Comparison of ENCODE assay signal across 25 cellular contexts in the genomic region with DNA sequence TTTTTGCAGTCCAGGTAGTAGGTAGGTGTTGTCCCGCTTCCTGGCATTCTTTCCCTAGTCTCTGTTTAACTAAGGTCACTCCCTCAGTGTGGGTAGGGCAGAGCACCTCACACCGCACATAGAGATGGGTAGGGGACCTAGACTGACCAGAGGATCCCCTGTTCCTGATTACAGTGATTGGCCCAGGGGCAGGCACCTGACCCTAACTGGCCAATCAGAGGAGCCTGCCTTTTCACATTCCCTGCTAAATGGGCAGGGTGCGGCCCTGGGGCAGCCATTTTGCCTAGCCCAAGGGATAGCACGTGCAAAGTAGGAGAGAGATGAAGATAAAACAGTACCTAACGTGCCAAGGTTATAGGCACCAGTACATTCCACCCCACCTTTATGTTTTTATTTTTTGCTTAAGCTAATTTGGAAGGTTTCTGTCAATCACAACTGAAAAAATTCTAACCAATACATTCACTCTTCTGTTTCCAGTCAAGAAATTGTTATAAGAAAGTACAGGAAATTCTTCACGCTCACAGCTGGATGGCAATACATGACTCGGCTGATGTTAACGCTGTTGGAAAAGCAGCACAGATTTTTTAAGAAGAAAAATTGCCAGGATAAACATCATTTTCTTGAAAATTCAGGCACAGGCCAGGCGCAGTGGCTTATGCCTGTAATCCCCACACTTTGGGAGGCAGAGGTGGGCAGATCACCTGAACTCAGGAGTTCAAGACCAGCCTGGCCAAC. TPM values are rescaled to one million over a fixed set of nuclear protein-coding genes. Genes with fewer than 3 reads are reported as not detected.
DNase-seq lines count a peak whose midpoint lies in the region; ATAC-seq and TF ChIP-seq lines count a peak whose summit lies in the region.
"Had no signal": no experiment of that assay in that cellular context is flagged by ENCODE, and none has a peak within 500 bp of the region (broad histone marks: within the 10 kb centered on the region; RNA-seq: fewer than 3 reads in every experiment).

No MANE protein-coding gene starts in this region.

- H3K4me3 ChIP-seq in Panc1 (ENCODE audit: low read depth in 2 of 2, low read length in 2 of 2) (no peak overlapping the region), fibroblast of the aortic adventitia (ENCODE audit: low read depth, low read length) (no peak overlapping the region), WERI-Rb-1 (ENCODE audit: low read depth, low read length) (no peak overlapping the region)
- H3K4me3 ChIP-seq: body of pancreas, lower lobe of right lung, uterus had no signal

- POLR2A ChIA-PET in Panc1 (lab: Charles Lee), result no interaction called here

- peaks cover 3% of the 10 kb centered on the region for H3K9me3 Mint-ChIP-seq in Calu3 (ENCODE audit: low read depth, unreplicated experiment)
- no peaks in the 10 kb centered on the region for H3K9me3 Mint-ChIP-seq in activated T-cell treated with anti-CD3 and anti-CD28 coated beads, Interleukin-2, amount 50 U/mL, for 24 hours
- H3K9me3 Mint-ChIP-seq: activated naive CD8-positive, alpha-beta T cell treated with anti-CD3 and anti-CD28 coated beads, Interleukin-2, amount 10 ng/mL, durations not matched to agents 7 days and 5 days; CD4-positive, CD25-positive, alpha-beta regulatory T cell; immature natural killer cell had no signal

- in situ Hi-C loops in Panc1 (cut with HindIII; ENCODE audit: low pct_unique_long_range_greater_than_20kb, low sequenced_read_pairs), result no loop called here

- no peaks in the 10 kb centered on the region for H3K36me3 ChIP-seq in Panc1 (ENCODE audit: control insufficient read depth, insufficient read depth, low read length)
- no peaks in the 10 kb centered on the region for H3K36me3 ChIP-seq in WERI-Rb-1
- H3K36me3 ChIP-seq: lower lobe of right lung, uterus had no signal

- CTCF ChIA-PET in Calu3 (lab: Charles Lee), result interaction anchor here (0.7 to 1.0 kb wide), 2 partner anchors 32 to 197 kb away, joined by 4 to 5 read pairs; no protein-coding TSS in a partner anchor
- CTCF ChIA-PET in Panc1 (lab: Charles Lee), result interaction anchor here (0.6 kb wide), 1 partner anchor 236 kb away, joined by 3 read pairs; no protein-coding TSS in a partner anchor

- peak overlapping the region; percentile 73 for H3K4me3 Mint-ChIP-seq in Calu3 (ENCODE audit: low read depth, unreplicated experiment)
- H3K4me3 Mint-ChIP-seq in activated T-cell treated with anti-CD3 and anti-CD28 coated beads, Interleukin-2, amount 50 U/mL, for 24 hours, result no peak overlapping the region
- H3K4me3 Mint-ChIP-seq: activated naive CD8-positive, alpha-beta T cell treated with anti-CD3 and anti-CD28 coated beads, Interleukin-2, amount 10 ng/mL, durations not matched to agents 7 days and 5 days; CD4-positive, CD25-positive, alpha-beta regulatory T cell; immature natural killer cell had no signal

- peaks cover 29% of the 10 kb centered on the region for H3K4me1 Mint-ChIP-seq in Calu3 (ENCODE audit: low read depth, unreplicated experiment)
- no peaks in the 10 kb centered on the region for H3K4me1 Mint-ChIP-seq in activated T-cell treated with anti-CD3 and anti-CD28 coated beads, Interleukin-2, amount 50 U/mL, for 24 hours (ENCODE audit: low read depth)
- H3K4me1 Mint-ChIP-seq: activated naive CD8-positive, alpha-beta T cell treated with anti-CD3 and anti-CD28 coated beads, Interleukin-2, amount 10 ng/mL, durations not matched to agents 7 days and 5 days; CD4-positive, CD25-positive, alpha-beta regulatory T cell; immature natural killer cell had no signal

- no TSS peak for BruUV-seq in Calu3 (replicated peaks; lab: Mats Ljungman, UMichigan)
- no TSS peak for BruUV-seq in Panc1 (replicated peaks; lab: Mats Ljungman, UMichigan)

- H3K27ac ChIP-seq in Panc1 (ENCODE audit: low read length) (no peak overlapping the region), WERI-Rb-1 (no peak overlapping the region)
- H3K27ac ChIP-seq: body of pancreas, lower lobe of right lung, RWPE1, uterus had no signal

- intact Hi-C loops in Calu3 (cut with micrococcal nuclease; ENCODE audit: unreplicated experiment), result no loop called here
- intact Hi-C loops in Panc1 (cut with micrococcal nuclease; ENCODE audit: unreplicated experiment), result no loop called here
- intact Hi-C loops in sciatic nerve (cut with DNase I), result no loop called here

- no peaks in the 10 kb centered on the region for H3K4me1 ChIP-seq in Panc1 (ENCODE audit: control insufficient read depth, insufficient read depth, low read length)
- H3K4me1 ChIP-seq: body of pancreas, lower lobe of right lung, uterus had no signal

- TF ChIP-seq CTCF in Calu3 (IDR thresholded peaks at IDR 0.05; ENCODE audit: unreplicated experiment), result no peak
- TF ChIP-seq CTCF in Panc1 (IDR thresholded peaks at IDR 0.05), result no peak
- TF ChIP-seq CTCF in fibroblast of the aortic adventitia (IDR thresholded peaks at IDR 0.05; ENCODE audit: insufficient read depth, low read length), result no peak
- no peak for TF ChIP-seq CTCF in WERI-Rb-1 (IDR thresholded peaks at IDR 0.05; ENCODE audit: low read depth, low read length)

- peak overlapping the region; percentile 97 for H3K27ac Mint-ChIP-seq in Calu3 (ENCODE audit: unreplicated experiment)
- H3K27ac Mint-ChIP-seq in activated T-cell treated with anti-CD3 and anti-CD28 coated beads, Interleukin-2, amount 50 U/mL, for 24 hours, result no peak overlapping the region
- H3K27ac Mint-ChIP-seq: activated naive CD8-positive, alpha-beta T cell treated with anti-CD3 and anti-CD28 coated beads, Interleukin-2, amount 10 ng/mL, durations not matched to agents 7 days and 5 days; CD4-positive, CD25-positive, alpha-beta regulatory T cell; immature natural killer cell had no signal

- ATAC-seq in Panc1 (peak; percentile 38; the same call in 1 of the 2 replicates), sciatic nerve (peak; percentile 48), HG02981 (IDR thresholded peaks at IDR 0.05; ENCODE audit: unreplicated experiment) (no peak)
- ATAC-seq: body of pancreas, lower lobe of right lung had no signal

- no peaks in the 10 kb centered on the region for H3K27me3 Mint-ChIP-seq in Calu3 (ENCODE audit: unreplicated experiment)
- no peaks in the 10 kb centered on the region for H3K27me3 Mint-ChIP-seq in activated T-cell treated with anti-CD3 and anti-CD28 coated beads, Interleukin-2, amount 50 U/mL, for 24 hours

- DNase-seq in Calu3, result peak; percentile 84
- DNase-seq in Panc1 (ENCODE audit: low read depth, low spot score), result no peak
- peak; percentile 39 for DNase-seq in fibroblast of the aortic adventitia (ENCODE audit: low read depth)
- no peak for DNase-seq in sciatic nerve (ENCODE audit: low spot score)
- DNase-seq in nucleus accumbens (lab: John Stamatoyannopoulos, UW), result no peak
- no peak for DNase-seq in activated T-cell treated with anti-CD3 and anti-CD28 coated beads, Interleukin-2, amount 50 U/mL, for 24 hours
- no peak for DNase-seq in WERI-Rb-1
- DNase-seq: activated CD4-positive, alpha-beta T cell treated with anti-CD3 and anti-CD28 coated beads for 1 hour; activated naive CD8-positive, alpha-beta T cell treated with anti-CD3 and anti-CD28 coated beads, Interleukin-2, amount 10 ng/mL, durations not matched to agents 7 days and 5 days; body of pancreas; CD4-positive, CD25-positive, alpha-beta regulatory T cell; GF-D8; GOT3; head of caudate nucleus; immature natural killer cell; lower lobe of right lung; NCI-H1105 treated with DMSO at 0.1 percent for 48 hours; NCI-H2081 treated with DMSO at 0.1 percent for 48 hours; NCI-H510A treated with DMSO at 0.1 percent for 48 hours; occipital lobe; stimulated activated CD8-positive, alpha-beta memory T cell treated with anti-CD3 and anti-CD28 coated beads, Interleukin-4, amount 100 ng/mL, for 48 hours; SW 1271; uterus had no signal

- H3K36me3 Mint-ChIP-seq in Calu3 (ENCODE audit: insufficient read depth, unreplicated experiment), result peaks cover 24% of the 10 kb centered on the region
- no peaks in the 10 kb centered on the region for H3K36me3 Mint-ChIP-seq in activated T-cell treated with anti-CD3 and anti-CD28 coated beads, Interleukin-2, amount 50 U/mL, for 24 hours (ENCODE audit: low read depth)
- H3K36me3 Mint-ChIP-seq: activated naive CD8-positive, alpha-beta T cell treated with anti-CD3 and anti-CD28 coated beads, Interleukin-2, amount 10 ng/mL, durations not matched to agents 7 days and 5 days; CD4-positive, CD25-positive, alpha-beta regulatory T cell; immature natural killer cell had no signal

- H3K27me3 ChIP-seq in Panc1 (ENCODE audit: control insufficient read depth, insufficient read depth, low read length), result no peaks in the 10 kb centered on the region
- no peaks in the 10 kb centered on the region for H3K27me3 ChIP-seq in WERI-Rb-1 (ENCODE audit: insufficient read depth, low read depth, severe bottlenecking)
- H3K27me3 ChIP-seq: body of pancreas, uterus had no signal

- no peaks in the 10 kb centered on the region for H3K9me3 ChIP-seq in Panc1 (ENCODE audit: control insufficient read depth, insufficient read depth, low read depth, low read length)
- no peaks in the 10 kb centered on the region for H3K9me3 ChIP-seq in WERI-Rb-1 (ENCODE audit: severe bottlenecking)
- H3K9me3 ChIP-seq: body of pancreas, lower lobe of right lung, uterus had no signal

RNA-seq across cellular contexts. Expression of gene STPG4, which starts 46.3 kb away (rescaled TPM):
- total RNA-seq in Calu3 (2022), result 12.7 and 14.4 TPM in 2 replicates
- 0.36 TPM for total RNA-seq in Panc1 (2021; ENCODE audit: unreplicated experiment)
- polyA plus RNA-seq in Panc1 (2012; ENCODE audit: insufficient read length), result not detected
- 0.09 TPM in 1 of 2 replicates, not detected in the other for total RNA-seq in fibroblast of the aortic adventitia (ENCODE audit: low replicate concordance)
- 0.89 TPM for total RNA-seq in sciatic nerve
- total RNA-seq: body of pancreas had no signal
- polyA plus RNA-seq: CD4-positive, CD25-positive, alpha-beta regulatory T cell had no signal

Comparison
In these comparisons a context has a peak if more than half of its experiments do, and no peak if none do; other contexts are left out.
1. DNase-seq: peak in Calu3 (single experiment) and fibroblast of the aortic adventitia (single experiment); none in Panc1 (single experiment), sciatic nerve (single experiment), nucleus accumbens (0 of 56), activated T-cell treated with anti-CD3 and anti-CD28 coated beads, Interleukin-2, amount 50 U/mL, for 24 hours (single experiment) and WERI-Rb-1 (single experiment).